1 cellular context compared by ENCODE assay signal in genomic region chr13:31764556-31764955, GRCh38.
TF ChIP-seq lines count a peak whose summit lies in the region.

No MANE protein-coding gene starts in this region.

TF ChIP-seq in IMR-90, 13 proteins besides CTCF, POLR2A, EP300 and RAD21:
- no peak for TF ChIP-seq MAZ (IDR thresholded peaks at IDR 0.05; ENCODE audit: borderline replicate concordance, low read depth, low read length)
- 0 out of 2 replicates have a peak, but pooled peaks have one; percentile 4 for TF ChIP-seq CEBPB (IDR thresholded peaks at IDR 0.05; ENCODE audit: low read depth, low read length)
